In genomic region chr10:29256019-29256418, GRCh38 we compare ENCODE assay signal across 20 cellular contexts. TPM values are rescaled to one million over a fixed set of nuclear protein-coding genes. Genes with fewer than 3 reads are reported as not detected.
"Had no signal": no experiment of that assay in that cellular context is flagged by ENCODE, and none has a peak within 500 bp of the region (broad histone marks: within the 10 kb centered on the region; RNA-seq: fewer than 3 reads in every experiment).

No MANE protein-coding gene starts in this region.

- H3K36me3 ChIP-seq: right lobe of liver, upper lobe of right lung had no signal

- H3K9me3 ChIP-seq: psoas muscle, right lobe of liver, upper lobe of right lung had no signal

- H3K4me1 ChIP-seq: right lobe of liver had no signal

- H3K27ac ChIP-seq: psoas muscle, right lobe of liver, upper lobe of right lung had no signal

- DNase-seq: activated B cell treated with CpG ODN at 0.5 μM for 24 hours; activated CD4-positive, alpha-beta T cell treated with anti-CD3 and anti-CD28 coated beads, Interleukin-2, amount 10 ng/mL, durations not matched to agents 7 days and 5 days; amniotic stem cell; dorsolateral prefrontal cortex; hypothalamus; kidney glomerular epithelial cell; psoas muscle; right lobe of liver; stimulated activated CD4-positive, alpha-beta T cell treated with anti-CD3 and anti-CD28 coated beads, Interleukin-2, amount 100 ng/mL, for 24 hours; stimulated activated naive CD4-positive, alpha-beta T cell; upper lobe of right lung had no signal

- H3K9me3 Mint-ChIP-seq: activated B cell treated with CpG ODN at 0.5 μM for 24 hours; activated CD4-positive, alpha-beta T cell treated with anti-CD3 and anti-CD28 coated beads, Interleukin-2, amount 10 ng/mL, durations not matched to agents 7 days and 5 days; activated naive CD4-positive, alpha-beta T cell treated with anti-CD3 and anti-CD28 coated beads, Interleukin-2, amount 50 U/mL, for 24 hours; activated T-helper 2 cell treated with anti-CD3 and anti-CD28 coated beads, Interferon-gamma antibody, Interleukin-2, Interleukin-4, amounts not matched to agents 10 μg/mL and 5 μg/mL and 100 μg/mL, durations not matched to agents 14 hours and 24 hours and 36 hours; natural killer cell treated with Interleukin-12 subunit alpha and Interleukin-12 subunit beta and Interleukin-15 and Interleukin-18, amount 100 ng/mL, for 72 hours; T-helper 1 cell treated with Interleukin-12 subunit alpha and Interleukin-12 subunit beta and Interleukin-4 antibody, amounts not matched to agents 30 μg/mL and 1 μg/mL, for 36 hours had no signal

- H3K4me1 Mint-ChIP-seq: activated B cell treated with CpG ODN at 0.5 μM for 24 hours; activated CD4-positive, alpha-beta T cell treated with anti-CD3 and anti-CD28 coated beads, Interleukin-2, amount 10 ng/mL, durations not matched to agents 7 days and 5 days; activated naive CD4-positive, alpha-beta T cell treated with anti-CD3 and anti-CD28 coated beads, Interleukin-2, amount 50 U/mL, for 24 hours had no signal

- H3K27ac Mint-ChIP-seq: activated B cell treated with CpG ODN at 0.5 μM for 24 hours; activated CD4-positive, alpha-beta T cell treated with anti-CD3 and anti-CD28 coated beads, Interleukin-2, amount 10 ng/mL, durations not matched to agents 7 days and 5 days; activated naive CD4-positive, alpha-beta T cell treated with anti-CD3 and anti-CD28 coated beads, Interleukin-2, amount 50 U/mL, for 24 hours; activated T-helper 2 cell treated with anti-CD3 and anti-CD28 coated beads, Interferon-gamma antibody, Interleukin-2, Interleukin-4, amounts not matched to agents 10 μg/mL and 5 μg/mL and 100 μg/mL, durations not matched to agents 14 hours and 24 hours and 36 hours; natural killer cell treated with Interleukin-12 subunit alpha and Interleukin-12 subunit beta and Interleukin-15 and Interleukin-18, amount 100 ng/mL, for 72 hours; T-helper 1 cell treated with Interleukin-12 subunit alpha and Interleukin-12 subunit beta and Interleukin-4 antibody, amounts not matched to agents 30 μg/mL and 1 μg/mL, for 36 hours had no signal

- H3K4me3 ChIP-seq: dorsolateral prefrontal cortex, psoas muscle, right lobe of liver, upper lobe of right lung had no signal

- H3K4me3 Mint-ChIP-seq: activated B cell treated with CpG ODN at 0.5 μM for 24 hours; activated CD4-positive, alpha-beta T cell treated with anti-CD3 and anti-CD28 coated beads, Interleukin-2, amount 10 ng/mL, durations not matched to agents 7 days and 5 days; activated naive CD4-positive, alpha-beta T cell treated with anti-CD3 and anti-CD28 coated beads, Interleukin-2, amount 50 U/mL, for 24 hours; brain; natural killer cell treated with Interleukin-12 subunit alpha and Interleukin-12 subunit beta and Interleukin-15 and Interleukin-18, amount 100 ng/mL, for 72 hours; T-helper 1 cell treated with Interleukin-12 subunit alpha and Interleukin-12 subunit beta and Interleukin-4 antibody, amounts not matched to agents 30 μg/mL and 1 μg/mL, for 36 hours had no signal

- H3K27me3 ChIP-seq: right lobe of liver, upper lobe of right lung had no signal

- H3K36me3 Mint-ChIP-seq: activated naive CD4-positive, alpha-beta T cell treated with anti-CD3 and anti-CD28 coated beads, Interleukin-2, amount 50 U/mL, for 24 hours; brain; natural killer cell treated with Interleukin-12 subunit alpha and Interleukin-12 subunit beta and Interleukin-15 and Interleukin-18, amount 100 ng/mL, for 72 hours had no signal

RNA-seq across cellular contexts. Expression of gene LYZL1, which starts 32.9 kb away (rescaled TPM):
- total RNA-seq: activated B cell treated with CpG ODN at 0.5 μM for 24 hours; activated CD4-positive, alpha-beta T cell treated with anti-CD3 and anti-CD28 coated beads, Interleukin-2, amount 10 ng/mL, durations not matched to agents 7 days and 5 days; activated T-helper 2 cell treated with anti-CD3 and anti-CD28 coated beads, Interferon-gamma antibody, Interleukin-2, Interleukin-4, amounts not matched to agents 10 μg/mL and 5 μg/mL and 100 μg/mL, durations not matched to agents 14 hours and 24 hours and 36 hours; dorsolateral prefrontal cortex; glomerular endothelial cell; liver; mucosa of gallbladder; natural killer cell treated with Interleukin-12 subunit alpha and Interleukin-12 subunit beta and Interleukin-15 and Interleukin-18, amount 100 ng/mL, for 72 hours; osteoblast; psoas muscle; right lobe of liver; upper lobe of right lung had no signal
